ENCODE assay signal across 1 cellular context in the genomic region with DNA sequence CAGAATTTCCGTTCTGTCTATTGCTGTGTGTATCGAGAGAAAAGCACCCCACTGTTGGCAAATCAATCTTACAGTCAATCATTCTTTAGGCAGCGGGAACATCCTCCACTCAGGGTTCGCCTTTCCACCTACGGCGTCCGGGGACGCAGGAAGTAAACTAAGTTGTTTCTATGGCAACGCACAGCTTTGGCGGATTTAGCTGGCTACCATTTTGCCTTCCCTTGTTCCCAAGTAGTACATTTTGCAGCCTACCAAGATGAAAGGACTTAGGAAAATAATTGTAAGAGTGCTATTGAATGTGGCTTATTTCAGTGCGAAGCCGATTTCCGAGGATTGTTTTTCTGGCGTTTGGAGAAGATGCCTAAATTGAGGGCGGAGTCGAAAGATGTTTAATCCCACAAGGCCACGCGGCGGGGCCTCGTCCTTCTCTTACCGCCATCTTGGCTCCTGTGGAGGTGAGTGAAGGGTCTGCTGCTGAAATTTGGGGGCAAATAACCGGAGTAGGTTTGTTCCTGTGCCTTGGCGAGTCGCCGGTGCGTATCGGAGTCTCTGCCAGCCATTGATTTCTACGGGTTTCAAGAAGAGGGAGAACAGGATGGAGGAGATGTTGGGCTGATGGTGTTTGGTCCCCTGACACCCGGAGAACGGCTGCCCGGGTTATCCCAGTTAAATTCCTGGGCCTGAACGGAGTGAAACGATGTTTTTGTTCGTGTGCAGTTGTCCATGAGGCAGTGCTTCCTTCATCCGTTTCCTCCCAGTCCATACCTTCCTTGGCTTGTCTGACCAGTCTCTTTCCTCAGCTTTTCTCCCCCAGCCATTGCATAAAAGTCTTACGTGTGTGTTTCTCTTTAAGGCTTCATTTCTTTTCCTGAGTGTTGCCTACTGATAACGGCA.
A peak's percentile ranks its signal among the peaks of the same experiment; 100 is the strongest.
TF ChIP-seq lines count a peak whose summit lies in the region.

RPL35A (plus strand) TSS at position 424 of the 894 bp plus-strand sequence. CDS start 778 bp downstream, outside the sequence.

TF ChIP-seq in SK-N-SH, 30 proteins besides CTCF, POLR2A, EP300 and RAD21 (continued from another document):
- TF ChIP-seq NFIC (IDR thresholded peaks at IDR 0.05; ENCODE audit: borderline replicate concordance) (no peak; the same call in 1 of the 2 replicates), RFX5 (IDR thresholded peaks at IDR 0.05; ENCODE audit: low read length) (peak; percentile 29; the same call in 1 of the 2 replicates), GABPA (IDR thresholded peaks at IDR 0.05; ENCODE audit: low read depth) (peak; percentile 89), USF1 (IDR thresholded peaks at IDR 0.05; ENCODE audit: borderline replicate concordance, low read depth) (no peak), SIN3A (IDR thresholded peaks at IDR 0.05; ENCODE audit: borderline replicate concordance, low read depth, low read length) (0 out of 2 replicates have a peak, but pooled peaks have one; percentile 77), CHD2 (IDR thresholded peaks at IDR 0.05; ENCODE audit: low read length, partially characterized antibody) (peak; percentile 43)
